11 cellular contexts compared by ENCODE assay signal in the genomic region with DNA sequence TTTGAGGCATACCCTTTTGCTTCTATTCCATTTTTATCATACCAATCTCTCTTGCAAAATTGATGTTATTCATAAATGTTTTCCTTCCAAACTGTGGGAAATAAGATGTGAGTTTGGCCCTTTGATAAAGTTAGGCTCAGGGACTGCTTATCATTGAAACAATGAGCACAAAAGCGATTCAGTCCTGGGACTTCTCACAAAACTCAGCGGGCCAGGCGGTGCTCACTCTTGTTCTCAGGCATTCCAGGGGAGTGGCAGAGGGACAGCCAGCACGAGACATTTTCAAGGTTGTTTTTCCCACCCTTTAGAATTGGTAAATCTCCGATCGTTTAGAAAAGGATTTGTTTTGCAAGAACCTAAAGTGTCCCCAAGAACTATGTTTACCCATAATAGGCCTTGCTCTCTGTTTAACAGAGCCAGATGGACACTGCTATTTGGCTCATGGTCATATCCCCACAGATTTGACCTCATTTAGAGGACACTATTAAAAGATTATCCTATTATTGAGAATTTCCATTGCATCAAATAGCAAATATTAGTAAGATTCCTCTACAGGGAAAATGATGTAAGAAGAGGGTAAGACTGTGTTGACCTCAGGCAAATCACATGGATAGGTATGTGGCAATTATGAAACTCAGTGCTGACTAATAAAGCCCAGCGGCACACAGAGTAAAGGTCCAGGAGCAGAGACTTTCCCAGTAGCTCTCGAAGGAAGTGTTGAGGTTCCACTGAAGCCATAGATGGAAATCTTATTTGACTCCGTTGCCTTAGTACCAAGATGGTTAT.
DNase-seq lines count a peak whose midpoint lies in the region; ATAC-seq, FAIRE-seq and TF ChIP-seq lines count a peak whose summit lies in the region.
"Had no signal": no experiment of that assay in that cellular context is flagged by ENCODE, and none has a peak within 500 bp of the region (broad histone marks: within the 10 kb centered on the region; RNA-seq: fewer than 3 reads in every experiment).

No MANE protein-coding gene starts in this region.

- H3K4me3 ChIP-seq in psoas muscle (no peak overlapping the region), MM.1S (ENCODE audit: low read length) (no peak overlapping the region)
- H3K4me3 ChIP-seq: tibial nerve had no signal

- WGBS in psoas muscle, 3 donors = 48 to 59% (median 55%) methylated on average over 9 of the region's 9 CpGs

- H3K36me3 ChIP-seq in psoas muscle (ENCODE audit: insufficient read depth in 1 of 2, low read depth in 1 of 2) (no peaks in the 10 kb centered on the region), MM.1S (replicated peaks; ENCODE audit: insufficient read depth, low read length) (no peaks in the 10 kb centered on the region)
- H3K36me3 ChIP-seq: tibial nerve had no signal

- H3K9ac ChIP-seq in MM.1S (ENCODE audit: low read length) = no peak overlapping the region
- H3K9ac ChIP-seq: SK-N-SH had no signal

- intact Hi-C loops in psoas muscle (cut with DNase I) = no loop called here

- no peaks in the 10 kb centered on the region for H3F3A ChIP-seq in MM.1S (ENCODE audit: insufficient read depth, low read length)

- no peaks in the 10 kb centered on the region for H3K27me3 ChIP-seq in psoas muscle (ENCODE audit: insufficient read depth in 3 of 3, low read length in 2 of 3)
- H3K27me3 ChIP-seq in MM.1S (replicated peaks; ENCODE audit: insufficient read depth, low read length) = no peaks in the 10 kb centered on the region
- H3K27me3 ChIP-seq: tibial nerve had no signal

- H4K20me1 ChIP-seq in MM.1S (ENCODE audit: insufficient read depth, low read length) = no peaks in the 10 kb centered on the region

- POLR2A ChIA-PET in RWPE1 (lab: Yijun Ruan, JAX; ENCODE audit: low non-redundant PET) = no interaction called here

- H3K4me1 ChIP-seq in psoas muscle (no peaks in the 10 kb centered on the region), MM.1S (ENCODE audit: low read length) (no peaks in the 10 kb centered on the region)
- H3K4me1 ChIP-seq: tibial nerve had no signal

- CTCF ChIA-PET in RWPE1 (lab: Yijun Ruan, JAX) = no interaction called here

- no peaks in the 10 kb centered on the region for H3K9me3 ChIP-seq in psoas muscle
- H3K9me3 ChIP-seq in MM.1S (replicated peaks; ENCODE audit: insufficient read depth, low read length) = no peaks in the 10 kb centered on the region
- H3K9me3 ChIP-seq: SK-N-SH, tibial nerve had no signal

- peak; percentile 57 for DNase-seq in GM04504 (ENCODE audit: low read depth)
- DNase-seq in RWPE1 (ENCODE audit: low spot score) = peak; percentile 85
- DNase-seq in fibroblast of gingiva (ENCODE audit: low read depth) = peak; percentile 64
- DNase-seq in psoas muscle = peak in 1 of 2 donors; percentile 25
- DNase-seq in NCI-H2227 (lab: John Stamatoyannopoulos, UW; ENCODE audit: unreplicated experiment) = no peak
- DNase-seq in MM.1S = no peak
- no peak for DNase-seq in D721Med (ENCODE audit: insufficient read length, low spot score)
- no peak for DNase-seq in T-helper 9 cell
- DNase-seq: SK-N-SH had no signal

- no peak for FAIRE-seq in D721Med (lab: Jason Lieb, UNC)

- peak; percentile 39 to 76 (median 66) for ATAC-seq in psoas muscle

- TF ChIP-seq CTCF in RWPE1 (conservative IDR thresholded peaks at IDR 0.05; ENCODE audit: low read depth) = no peak
- TF ChIP-seq CTCF in psoas muscle (IDR thresholded peaks at IDR 0.05) = no peak
- TF ChIP-seq CTCF in MM.1S (IDR thresholded peaks at IDR 0.05; ENCODE audit: low read length) = no peak
- TF ChIP-seq CTCF in D721Med (IDR thresholded peaks at IDR 0.05; ENCODE audit: insufficient read depth, missing control alignments) = no peak

- no peak overlapping the region for H2AFZ ChIP-seq in MM.1S (ENCODE audit: low read length)

- no peak overlapping the region for H3K4me2 ChIP-seq in MM.1S (ENCODE audit: low read depth, low read length)
- H3K4me2 ChIP-seq: SK-N-SH had no signal

- H3K79me2 ChIP-seq in MM.1S (ENCODE audit: low read length) = no peaks in the 10 kb centered on the region

- H3K27ac ChIP-seq in RWPE1 (peak overlapping the region; percentile 82), psoas muscle (peak overlapping the region; percentile 9), MM.1S (ENCODE audit: low read length) (no peak overlapping the region)
- H3K27ac ChIP-seq: HL-60 had no signal

- no peaks in the 10 kb centered on the region for H3K9me2 ChIP-seq in MM.1S (replicated peaks; ENCODE audit: insufficient read depth, low read length)
- H3K9me2 ChIP-seq: SK-N-SH had no signal

Comparison
In these comparisons a context has a peak if more than half of its experiments do, and no peak if none do; other contexts are left out.
1. DNase-seq: peak in GM04504 (single experiment), RWPE1 (single experiment) and fibroblast of gingiva (single experiment); none in NCI-H2227 (single experiment), MM.1S (single experiment), D721Med (single experiment) and T-helper 9 cell (single experiment).